8 cellular contexts compared by ENCODE assay signal in genomic region chr21:40143822-40144525, GRCh38.
A peak's percentile ranks its signal among the peaks of the same experiment; 100 is the strongest.
DNase-seq lines count a peak whose midpoint lies in the region; ATAC-seq and TF ChIP-seq lines count a peak whose summit lies in the region.

No MANE protein-coding gene starts in this region.

- H3K36me3 ChIP-seq in Caco-2 (ENCODE audit: control insufficient read depth, insufficient read depth, low read length) (no peaks in the 10 kb centered on the region), OCI-LY3 (replicated peaks; ENCODE audit: low read depth, low read length) (no peaks in the 10 kb centered on the region)

- no peaks in the 10 kb centered on the region for H3K79me2 ChIP-seq in OCI-LY3 (ENCODE audit: low read length)

- H3K4me3 ChIP-seq in Caco-2 (ENCODE audit: low read depth, low read length) (no peak overlapping the region), OCI-LY3 (ENCODE audit: low read length) (no peak overlapping the region)

- H3K4me3 Mint-ChIP-seq in Caco-2 (ENCODE audit: unreplicated experiment): no peak overlapping the region

- TF ChIP-seq CTCF in Caco-2 (IDR thresholded peaks at IDR 0.05; ENCODE audit: insufficient read depth in 1 of 2, low read depth in 1 of 2, low read length in 1 of 2, severe bottlenecking in 1 of 2, unreplicated experiment in 1 of 2) (peak; percentile 57 to 77), OCI-LY3 (IDR thresholded peaks at IDR 0.05; ENCODE audit: low read depth, low read length) (peak; percentile 67)

- H3K4me1 ChIP-seq in Caco-2 (no peaks in the 10 kb centered on the region), OCI-LY3 (ENCODE audit: low read length) (no peaks in the 10 kb centered on the region)

- no peak overlapping the region for H3K4me2 ChIP-seq in OCI-LY3 (ENCODE audit: low read length)

- H3K4me1 Mint-ChIP-seq in Caco-2 (ENCODE audit: low read depth, unreplicated experiment): no peaks in the 10 kb centered on the region

- H3K9me3 Mint-ChIP-seq in Caco-2 (ENCODE audit: unreplicated experiment): no peaks in the 10 kb centered on the region

- no peak overlapping the region for H3K9ac ChIP-seq in OCI-LY3 (ENCODE audit: low read length)

- no peak overlapping the region for H2AFZ ChIP-seq in OCI-LY3 (ENCODE audit: low read depth, low read length)

- CTCF ChIA-PET in Caco-2 (lab: Charles Lee) (interaction anchor here (0.6 to 1.0 kb wide), 6 partner anchors 11 to 990 kb away, joined by 3 to 10 read pairs (median 3); no protein-coding TSS in a partner anchor), HEK293T (lab: Yijun Ruan, JAX) (interaction anchor here (0.6 to 1.0 kb wide), 6 partner anchors 9 to 421 kb away, joined by 3 to 5 read pairs (median 4); no protein-coding TSS in a partner anchor)

- no peaks in the 10 kb centered on the region for H3K36me3 Mint-ChIP-seq in Caco-2 (ENCODE audit: insufficient read depth, unreplicated experiment)

- no peak overlapping the region for H3K27ac ChIP-seq in OCI-LY3 (ENCODE audit: low read length)

- no peaks in the 10 kb centered on the region for H3K27me3 ChIP-seq in Caco-2 (replicated peaks; ENCODE audit: control insufficient read depth, insufficient read depth, low read length)
- H3K27me3 ChIP-seq in OCI-LY3 (ENCODE audit: low read depth, low read length): no peaks in the 10 kb centered on the region

- H3K27me3 Mint-ChIP-seq in Caco-2 (ENCODE audit: insufficient read depth, unreplicated experiment): peaks cover 4% of the 10 kb centered on the region

- BruUV-seq in Caco-2 (replicated peaks; lab: Mats Ljungman, UMichigan): no TSS peak

- H3K9me3 ChIP-seq in Caco-2 (no peaks in the 10 kb centered on the region), OCI-LY3 (ENCODE audit: insufficient read depth, low read length) (no peaks in the 10 kb centered on the region)

- no peak overlapping the region for H3K27ac Mint-ChIP-seq in Caco-2 (ENCODE audit: unreplicated experiment)

- POLR2A ChIA-PET in Caco-2 (lab: Charles Lee) (no interaction called here), HEK293T (lab: Yijun Ruan, JAX) (no interaction called here)

- no peaks in the 10 kb centered on the region for H4K20me1 ChIP-seq in OCI-LY3 (ENCODE audit: insufficient read depth, low read length)

- no peak for ATAC-seq in GM19397 (IDR thresholded peaks at IDR 0.05; ENCODE audit: unreplicated experiment)

- DNase-seq in Caco-2 (peak in 1 of 2 experiments; percentile 57), HEK293T (ENCODE audit: extremely low spot score) (peak; percentile 40), anterior cingulate cortex (lab: John Stamatoyannopoulos, UW) (peak in 48 of 58 donors; percentile 3 to 82 (median 31)), iPS-NIHi7 (ENCODE audit: extremely low spot score) (peak; percentile 60), NCI-H226 (no peak)
- peak; percentile 40 for DNase-seq in stimulated activated CD4-positive, alpha-beta T cell treated with anti-CD3 and anti-CD28 coated beads, Interleukin-1b, Interleukin-23, amount 100 ng/mL, for 48 hours

- intact Hi-C loops in Caco-2 (cut with micrococcal nuclease; ENCODE audit: unreplicated experiment): loop anchor here (1.0 to 10.0 kb wide), 3 partner anchors 242 to 921 kb away; no protein-coding TSS in a partner anchor

TF ChIP-seq in HEK293T, 16 proteins besides CTCF, POLR2A, EP300 and RAD21:
- TF ChIP-seq HDGF (IDR thresholded peaks at IDR 0.05; ENCODE audit: borderline replicate concordance) (no peak), FOXK2 (IDR thresholded peaks at IDR 0.05) (no peak), L3MBTL2 (conservative IDR thresholded peaks at IDR 0.05) (no peak), CTBP1 (IDR thresholded peaks at IDR 0.05; ENCODE audit: borderline replicate concordance) (no peak), SUZ12 (IDR thresholded peaks at IDR 0.05) (no peak), ZNF384 (IDR thresholded peaks at IDR 0.05) (no peak), LEF1 (IDR thresholded peaks at IDR 0.05; ENCODE audit: borderline replicate concordance) (no peak)
